11 cellular contexts compared by ENCODE assay signal in the genomic region with DNA sequence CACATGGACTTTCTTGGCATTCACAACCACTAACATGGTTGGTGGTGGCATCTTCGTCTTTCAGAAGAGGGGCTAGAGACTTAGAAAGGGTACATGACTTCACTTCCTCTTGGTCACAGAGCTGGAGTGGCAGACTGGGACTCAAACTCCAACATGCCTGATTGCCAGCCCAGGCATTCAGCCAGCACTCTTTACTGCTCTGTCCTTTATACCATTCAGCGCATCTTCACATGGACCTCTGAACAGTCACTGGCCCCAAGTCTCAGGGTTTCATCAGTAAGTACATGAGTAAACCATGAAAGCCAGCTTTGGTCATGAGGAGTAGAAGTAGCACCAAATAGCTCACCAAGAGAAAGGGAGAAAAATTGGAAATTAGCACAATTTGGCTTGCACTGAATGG.
DNase-seq lines count a peak whose midpoint lies in the region; ATAC-seq, FAIRE-seq and TF ChIP-seq lines count a peak whose summit lies in the region.
"Had no signal": no experiment of that assay in that cellular context is flagged by ENCODE, and none has a peak within 500 bp of the region (broad histone marks: within the 10 kb centered on the region; RNA-seq: fewer than 3 reads in every experiment).

No MANE protein-coding gene starts in this region.

- intact Hi-C loops in gastrocnemius medialis (cut with DNase I; ENCODE audit: low total_unique reads) = no loop called here

- TF ChIP-seq POLR2A in gastrocnemius medialis (IDR thresholded peaks at IDR 0.05) = no peak

- H3K27ac ChIP-seq in brain microvascular endothelial cell (peak overlapping the region; percentile 24), gastrocnemius medialis (peak overlapping the region; percentile 89 to 97 (median 94))

- H3K27me3 ChIP-seq in brain microvascular endothelial cell (replicated peaks) (no peaks in the 10 kb centered on the region), gastrocnemius medialis (no peaks in the 10 kb centered on the region)

- H3K4me3 ChIP-seq in brain microvascular endothelial cell (ENCODE audit: low read depth, low read length) = no peak overlapping the region
- no peak overlapping the region for H3K4me3 ChIP-seq in gastrocnemius medialis
- H3K4me3 ChIP-seq: smooth muscle cell had no signal

- in situ Hi-C loops in brain microvascular endothelial cell (cut with HindIII; ENCODE audit: low pct_ligation_motif_present, low sequenced_read_pairs) (no loop called here), gastrocnemius medialis (cut with MboI; ENCODE audit: low sequenced_read_pairs in 4 of 4) (loop anchor here in 1 of 4 donors (25.0 kb wide), 1 partner anchor 155 kb away; no protein-coding TSS in a partner anchor)

- DNase-seq in activated CD8-positive, alpha-beta memory T cell treated with anti-CD3 and anti-CD28 coated beads for 24 hours = peak; percentile 59
- DNase-seq in activated CD8-positive, alpha-beta memory T cell treated with anti-CD3 and anti-CD28 coated beads, Interleukin-2, amount 50 U/mL, for 4 hours = no peak
- DNase-seq in RKO (ENCODE audit: low spot score) (peak; percentile 45), brain microvascular endothelial cell (no peak), gastrocnemius medialis (no peak), GM19239 (ENCODE audit: insufficient read length, low spot score) (no peak), NCI-H2081 treated with DMSO at 0.1 percent for 48 hours (lab: John Stamatoyannopoulos, UW) (no peak)
- DNase-seq: activated CD4-positive, alpha-beta T cell treated with anti-CD3 and anti-CD28 coated beads for 4 hours; SW 1271 had no signal

- FAIRE-seq in GM19239 (lab: Jason Lieb, UNC) = no peak

- peaks cover 90 to 97% of the 10 kb centered on the region in 2 donors for H3K4me1 ChIP-seq in gastrocnemius medialis

- TF ChIP-seq CTCF in brain microvascular endothelial cell (IDR thresholded peaks at IDR 0.05; ENCODE audit: low read depth, low read length, missing control alignments) (no peak), gastrocnemius medialis (IDR thresholded peaks at IDR 0.05 in 4 of 5, conservative IDR thresholded peaks at IDR 0.05 in 1 of 5) (no peak)

- ATAC-seq in gastrocnemius medialis (peak; percentile 1 to 3), HG03159 (IDR thresholded peaks at IDR 0.05; ENCODE audit: unreplicated experiment) (no peak)

- H3K36me3 ChIP-seq in brain microvascular endothelial cell (replicated peaks) (peaks cover 88% of the 10 kb centered on the region), gastrocnemius medialis (peaks cover 2 to 70% of the 10 kb centered on the region in 2 donors)

- no peaks in the 10 kb centered on the region for H3K9me3 ChIP-seq in gastrocnemius medialis

Comparison
In these comparisons a context has a peak if more than half of its experiments do, and no peak if none do; other contexts are left out.
1. DNase-seq: peak in activated CD8-positive, alpha-beta memory T cell treated with anti-CD3 and anti-CD28 coated beads for 24 hours (single experiment) and RKO (single experiment); none in activated CD8-positive, alpha-beta memory T cell treated with anti-CD3 and anti-CD28 coated beads, Interleukin-2, amount 50 U/mL, for 4 hours (single experiment), brain microvascular endothelial cell (single experiment), gastrocnemius medialis (0 of 2), GM19239 (single experiment) and NCI-H2081 treated with DMSO at 0.1 percent for 48 hours (single experiment).